Comparison of ENCODE assay signal across 12 cellular contexts in the genomic region with DNA sequence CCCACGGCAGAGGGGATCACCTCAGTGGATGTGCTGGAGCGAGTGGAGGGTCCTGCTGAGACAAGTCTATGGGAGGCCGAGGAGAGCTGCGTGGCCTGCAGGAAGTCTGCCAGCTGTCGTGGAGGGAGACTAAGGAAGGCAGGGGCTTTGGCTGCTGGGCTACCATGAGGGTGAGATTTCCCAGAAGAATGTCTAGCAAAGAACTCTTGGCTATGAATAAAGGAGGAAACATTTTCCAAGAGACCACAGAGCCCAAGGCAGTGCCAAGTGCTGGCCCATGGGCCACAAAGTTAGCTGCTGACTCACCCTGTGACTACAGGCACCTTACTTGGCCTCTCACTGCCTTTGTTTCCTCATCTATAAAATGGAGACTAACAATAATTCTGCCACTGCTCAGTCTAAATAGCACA.
DNase-seq lines count a peak whose midpoint lies in the region; ATAC-seq and TF ChIP-seq lines count a peak whose summit lies in the region.
"Had no signal": no experiment of that assay in that cellular context is flagged by ENCODE, and none has a peak within 500 bp of the region (broad histone marks: within the 10 kb centered on the region; RNA-seq: fewer than 3 reads in every experiment).

No MANE protein-coding gene starts in this region.

- H3K27me3 Mint-ChIP-seq in stimulated activated memory B cell treated with anti-CD40 and anti-IgM and Interleukin-4, amounts not matched to agents 10 μg/mL and 1 μg/mL and 100 μg/mL, for 72 hours, result no peaks in the 10 kb centered on the region

- peaks cover 20% of the 10 kb centered on the region for H3K4me1 Mint-ChIP-seq in stimulated activated memory B cell treated with anti-CD40 and anti-IgM and Interleukin-4, amounts not matched to agents 10 μg/mL and 1 μg/mL and 100 μg/mL, for 72 hours

- TF ChIP-seq CTCF in fibroblast of pulmonary artery (IDR thresholded peaks at IDR 0.05; ENCODE audit: low read length, missing control alignments), result no peak

- no peak overlapping the region for H3K4me3 Mint-ChIP-seq in stimulated activated memory B cell treated with anti-CD40 and anti-IgM and Interleukin-4, amounts not matched to agents 10 μg/mL and 1 μg/mL and 100 μg/mL, for 72 hours

- H3K9me3 Mint-ChIP-seq in activated naive CD4-positive, alpha-beta T cell treated with anti-CD3 and anti-CD28 coated beads, Interleukin-2, amount 50 U/mL, for 72 hours, result peaks cover 0 to 2% of the 10 kb centered on the region in 2 donors
- H3K9me3 Mint-ChIP-seq in stimulated activated memory B cell treated with anti-CD40 and anti-IgM and Interleukin-4, amounts not matched to agents 10 μg/mL and 1 μg/mL and 100 μg/mL, for 72 hours, result no peaks in the 10 kb centered on the region

- H3K27ac Mint-ChIP-seq in activated naive CD4-positive, alpha-beta T cell treated with anti-CD3 and anti-CD28 coated beads, Interleukin-2, amount 50 U/mL, for 72 hours, result peak overlapping the region; percentile 9 to 32
- peak overlapping the region; percentile 58 for H3K27ac Mint-ChIP-seq in stimulated activated memory B cell treated with anti-CD40 and anti-IgM and Interleukin-4, amounts not matched to agents 10 μg/mL and 1 μg/mL and 100 μg/mL, for 72 hours

- peaks cover 3% of the 10 kb centered on the region in 2 donors for H3K36me3 Mint-ChIP-seq in activated naive CD4-positive, alpha-beta T cell treated with anti-CD3 and anti-CD28 coated beads, Interleukin-2, amount 50 U/mL, for 72 hours
- peaks cover 3% of the 10 kb centered on the region for H3K36me3 Mint-ChIP-seq in stimulated activated memory B cell treated with anti-CD40 and anti-IgM and Interleukin-4, amounts not matched to agents 10 μg/mL and 1 μg/mL and 100 μg/mL, for 72 hours

- no peak for DNase-seq in activated naive CD4-positive, alpha-beta T cell treated with anti-CD3 and anti-CD28 coated beads, Interleukin-2, amount 50 U/mL, for 72 hours (ENCODE audit: low spot score in 2 of 2)
- no peak for DNase-seq in activated naive CD4-positive, alpha-beta T cell treated with anti-CD3 and anti-CD28 coated beads, Interleukin-2, amount 50 U/mL, for 16 hours
- DNase-seq in fibroblast of pulmonary artery (ENCODE audit: low read depth) (peak; percentile 82), amygdala (lab: John Stamatoyannopoulos, UW) (no peak)
- DNase-seq in stimulated activated CD4-positive, alpha-beta T cell treated with anti-CD3 and anti-CD28 coated beads, Interleukin-12 subunit alpha, Interleukin-12 subunit beta, amount 100 ng/mL, for 4 hours, result no peak
- DNase-seq: DND-41, WERI-Rb-1 had no signal

- no peak for ATAC-seq in activated naive CD4-positive, alpha-beta T cell treated with anti-CD3 and anti-CD28 coated beads, Interleukin-2, amount 50 U/mL, for 72 hours
- ATAC-seq in SK-N-SH treated with all-trans-retinoic acid at 6 μM for 48 hours, result peak; percentile 82
- no peak for ATAC-seq in stimulated activated memory B cell treated with anti-CD40 and anti-IgM and Interleukin-4, amounts not matched to agents 10 μg/mL and 1 μg/mL and 100 μg/mL, for 72 hours
- ATAC-seq in GM21367 (IDR thresholded peaks at IDR 0.05; ENCODE audit: unreplicated experiment), result no peak
- ATAC-seq: A549, left lobe of liver had no signal

- no peak overlapping the region for H3K4me3 ChIP-seq in fibroblast of pulmonary artery (replicated peaks; ENCODE audit: low read depth, low read length)
- H3K4me3 ChIP-seq: A549 had no signal

TF ChIP-seq in SK-N-SH treated with all-trans-retinoic acid at 6 μM for 48 hours, 23 proteins besides CTCF, POLR2A, EP300 and RAD21:
- TF ChIP-seq RARB (CRISPR knock-in tag; IDR thresholded peaks at IDR 0.05) (no peak), TCF4 (CRISPR knock-in tag; IDR thresholded peaks at IDR 0.05; ENCODE audit: borderline replicate concordance) (no peak), BACH2 (CRISPR knock-in tag; IDR thresholded peaks at IDR 0.05; ENCODE audit: borderline replicate concordance) (no peak), ARNTL (CRISPR knock-in tag; IDR thresholded peaks at IDR 0.05; ENCODE audit: borderline replicate concordance, low read depth) (no peak), ESRRG (CRISPR knock-in tag; IDR thresholded peaks at IDR 0.05) (no peak), ZFP3 (CRISPR knock-in tag; IDR thresholded peaks at IDR 0.05) (no peak), ISL1 (CRISPR knock-in tag; IDR thresholded peaks at IDR 0.05) (no peak)
- TF ChIP-seq, protein P1, sequence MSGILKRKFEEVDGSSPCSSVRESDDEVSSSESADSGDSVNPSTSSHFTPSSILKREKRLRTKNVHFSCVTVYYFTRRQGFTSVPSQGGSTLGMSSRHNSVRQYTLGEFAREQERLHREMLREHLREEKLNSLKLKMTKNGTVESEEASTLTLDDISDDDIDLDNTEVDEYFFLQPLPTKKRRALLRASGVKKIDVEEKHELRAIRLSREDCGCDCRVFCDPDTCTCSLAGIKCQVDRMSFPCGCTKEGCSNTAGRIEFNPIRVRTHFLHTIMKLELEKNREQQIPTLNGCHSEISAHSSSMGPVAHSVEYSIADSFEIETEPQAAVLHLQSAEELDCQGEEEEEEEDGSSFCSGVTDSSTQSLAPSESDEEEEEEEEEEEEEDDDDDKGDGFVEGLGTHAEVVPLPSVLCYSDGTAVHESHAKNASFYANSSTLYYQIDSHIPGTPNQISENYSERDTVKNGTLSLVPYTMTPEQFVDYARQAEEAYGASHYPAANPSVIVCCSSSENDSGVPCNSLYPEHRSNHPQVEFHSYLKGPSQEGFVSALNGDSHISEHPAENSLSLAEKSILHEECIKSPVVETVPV (CRISPR knock-in tag; IDR thresholded peaks at IDR 0.05), result no peak
- TF ChIP-seq, protein P2, sequence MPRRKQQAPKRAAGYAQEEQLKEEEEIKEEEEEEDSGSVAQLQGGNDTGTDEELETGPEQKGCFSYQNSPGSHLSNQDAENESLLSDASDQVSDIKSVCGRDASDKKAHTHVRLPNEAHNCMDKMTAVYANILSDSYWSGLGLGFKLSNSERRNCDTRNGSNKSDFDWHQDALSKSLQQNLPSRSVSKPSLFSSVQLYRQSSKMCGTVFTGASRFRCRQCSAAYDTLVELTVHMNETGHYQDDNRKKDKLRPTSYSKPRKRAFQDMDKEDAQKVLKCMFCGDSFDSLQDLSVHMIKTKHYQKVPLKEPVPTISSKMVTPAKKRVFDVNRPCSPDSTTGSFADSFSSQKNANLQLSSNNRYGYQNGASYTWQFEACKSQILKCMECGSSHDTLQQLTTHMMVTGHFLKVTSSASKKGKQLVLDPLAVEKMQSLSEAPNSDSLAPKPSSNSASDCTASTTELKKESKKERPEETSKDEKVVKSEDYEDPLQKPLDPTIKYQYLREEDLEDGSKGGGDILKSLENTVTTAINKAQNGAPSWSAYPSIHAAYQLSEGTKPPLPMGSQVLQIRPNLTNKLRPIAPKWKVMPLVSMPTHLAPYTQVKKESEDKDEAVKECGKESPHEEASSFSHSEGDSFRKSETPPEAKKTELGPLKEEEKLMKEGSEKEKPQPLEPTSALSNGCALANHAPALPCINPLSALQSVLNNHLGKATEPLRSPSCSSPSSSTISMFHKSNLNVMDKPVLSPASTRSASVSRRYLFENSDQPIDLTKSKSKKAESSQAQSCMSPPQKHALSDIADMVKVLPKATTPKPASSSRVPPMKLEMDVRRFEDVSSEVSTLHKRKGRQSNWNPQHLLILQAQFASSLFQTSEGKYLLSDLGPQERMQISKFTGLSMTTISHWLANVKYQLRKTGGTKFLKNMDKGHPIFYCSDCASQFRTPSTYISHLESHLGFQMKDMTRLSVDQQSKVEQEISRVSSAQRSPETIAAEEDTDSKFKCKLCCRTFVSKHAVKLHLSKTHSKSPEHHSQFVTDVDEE (CRISPR knock-in tag; IDR thresholded peaks at IDR 0.05), result no peak
